ENCODE assay signal across 26 cellular contexts in the genomic region with DNA sequence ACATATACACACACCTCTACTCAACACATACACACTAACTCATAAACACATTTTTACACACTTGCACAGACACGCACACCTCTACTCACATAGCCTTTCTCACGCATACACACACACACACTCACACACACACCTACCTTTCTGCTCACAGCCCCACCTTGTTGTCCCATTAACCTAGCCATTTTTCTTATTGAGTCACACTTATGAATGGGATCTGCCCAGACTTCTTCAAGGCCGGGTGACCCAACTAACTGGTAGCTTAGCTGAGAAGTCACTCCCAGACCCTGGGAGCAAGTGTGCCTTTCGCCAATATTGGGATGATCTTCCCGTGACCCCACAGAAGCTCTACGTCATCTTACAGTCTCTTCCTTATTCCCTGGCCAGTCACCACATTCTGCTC.
"Had no signal": no experiment of that assay in that cellular context is flagged by ENCODE, and none has a peak within 500 bp of the region (broad histone marks: within the 10 kb centered on the region; RNA-seq: fewer than 3 reads in every experiment).

No MANE protein-coding gene starts in this region.

- FAIRE-seq: astrocyte, TTC549 had no signal

- H3K27ac ChIP-seq: adrenal gland, cardiac muscle cell, KMS-11, Peyer's patch, SJSA1 had no signal

- H3K9me3 ChIP-seq: adrenal gland, Peyer's patch, SK-N-SH had no signal

- ATAC-seq: activated CD8-positive, alpha-beta T cell treated with anti-CD3 and anti-CD28 coated beads for 36 hours; activated naive CD4-positive, alpha-beta T cell treated with anti-CD3 and anti-CD28 coated beads, Interleukin-2, amount 50 U/mL, for 72 hours; activated T-cell treated with anti-CD3 and anti-CD28 coated beads, Interleukin-2, amount 50 U/mL, for 72 hours; activated T-helper 17 cell treated with anti-CD3 and anti-CD28 coated beads, Interleukin-2, amount 50 U/mL, for 72 hours; PC-3 had no signal

- H3K27me3 ChIP-seq: adrenal gland, cardiac muscle cell, Peyer's patch had no signal

- H3K36me3 ChIP-seq: adrenal gland, cardiac muscle cell, Peyer's patch, SJSA1 had no signal

- H3K4me1 ChIP-seq: adrenal gland, SJSA1 had no signal

- DNase-seq: activated CD4-positive, alpha-beta T cell treated with anti-CD3 and anti-CD28 coated beads, Interleukin-2, amount 10 ng/mL, durations not matched to agents 24 days and 14 days; activated CD4-positive, alpha-beta T cell treated with anti-CD3 and anti-CD28 coated beads, Interleukin-2, amount 50 U/mL, for 4 hours; activated CD8-positive, alpha-beta T cell treated with anti-CD3 and anti-CD28 coated beads for 36 hours; activated gamma-delta T cell treated with Interleukin-2 at 50 U/mL for 16 hours; activated naive CD4-positive, alpha-beta T cell treated with anti-CD3 and anti-CD28 coated beads for 36 hours; activated T-cell treated with anti-CD3 and anti-CD28 coated beads, Interleukin-2, amount 50 U/mL, for 1 hour; activated T-cell treated with anti-CD3 and anti-CD28 coated beads, Interleukin-2, amount 50 U/mL, for 72 hours; adrenal gland; NCI-H1105; NCI-H1417 treated with DMSO at 0.1 percent for 48 hours; NCI-H1930; NCI-H345; NCI-H524 treated with DMSO at 0.1 percent for 48 hours; NK-92 treated with Interleukin-12 subunit alpha and Interleukin-12 subunit beta, amount 100 ng/mL, for 24 hours; PC-3; Peyer's patch; RPMI8226; SHP77 treated with DMSO at 0.1 percent for 48 hours; SK-N-SH had no signal

- H3K4me3 ChIP-seq: adrenal gland, cardiac muscle cell, Peyer's patch, SJSA1 had no signal
